In the genomic region with DNA sequence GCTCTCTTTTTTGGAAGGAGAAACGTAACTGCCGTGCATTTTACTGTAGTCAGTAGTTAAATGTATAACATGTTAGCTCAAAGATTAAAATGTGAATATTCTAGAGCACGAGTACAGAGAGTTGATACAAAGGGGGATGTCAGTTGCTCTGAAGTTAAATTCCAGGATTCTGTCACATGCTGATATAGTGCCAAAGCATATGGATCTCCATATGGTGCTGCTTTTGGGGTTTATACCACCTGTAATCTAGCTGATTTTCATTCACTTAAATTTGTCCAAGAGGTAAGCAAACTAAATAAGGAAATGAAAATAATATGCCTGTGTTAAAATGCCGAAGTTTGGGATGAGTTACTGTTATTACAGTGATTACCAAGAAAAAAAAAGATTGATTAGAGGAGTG, we compare ENCODE assay signal across 22 cellular contexts.
"Had no signal": no experiment of that assay in that cellular context is flagged by ENCODE, and none has a peak within 500 bp of the region (broad histone marks: within the 10 kb centered on the region; RNA-seq: fewer than 3 reads in every experiment).

No MANE protein-coding gene starts in this region.

- H3K9me3 ChIP-seq: MG63 had no signal

- DNase-seq: activated B cell treated with CpG ODN at 0.5 μM for 24 hours; activated CD4-positive, alpha-beta memory T cell treated with anti-CD3 and anti-CD28 coated beads for 36 hours; activated CD4-positive, alpha-beta T cell treated with anti-CD3 and anti-CD28 coated beads for 1 hour; activated CD4-positive, alpha-beta T cell treated with anti-CD3 and anti-CD28 coated beads, Interleukin-2, amount 10 ng/mL, durations not matched to agents 7 days and 5 days; activated CD8-positive, alpha-beta memory T cell treated with anti-CD3 and anti-CD28 coated beads for 24 hours; activated gamma-delta T cell; activated naive CD4-positive, alpha-beta T cell treated with anti-CD3 and anti-CD28 coated beads, Interleukin-2, amount 10 ng/mL, durations not matched to agents 7 days and 5 days; activated naive CD8-positive, alpha-beta T cell treated with anti-CD3 and anti-CD28 coated beads for 36 hours; activated T-cell treated with anti-CD3 and anti-CD28 coated beads, Interleukin-2, amount 50 U/mL, for 4 hours; MG63; MV-4-11; NCI-H1092 treated with DMSO at 0.1 percent for 48 hours; NCI-H1417 treated with DMSO at 0.1 percent for 48 hours; NCI-H187; NCI-H2081 treated with DMSO at 0.1 percent for 48 hours; NCI-H226; NCI-H748 treated with DMSO at 0.1 percent for 48 hours; SIG-M5; T-helper 17 cell; T-helper 9 cell had no signal

- H3K27me3 ChIP-seq: MG63 had no signal

- H3K4me1 Mint-ChIP-seq: activated B cell treated with CpG ODN at 0.5 μM for 24 hours; activated CD4-positive, alpha-beta T cell treated with anti-CD3 and anti-CD28 coated beads, Interleukin-2, amount 10 ng/mL, durations not matched to agents 7 days and 5 days; activated naive CD4-positive, alpha-beta T cell treated with anti-CD3 and anti-CD28 coated beads, Interleukin-2, amount 10 ng/mL, durations not matched to agents 7 days and 5 days; activated naive CD8-positive, alpha-beta T cell treated with anti-CD3 and anti-CD28 coated beads for 36 hours had no signal

- H3K27ac Mint-ChIP-seq: activated B cell treated with CpG ODN at 0.5 μM for 24 hours; activated CD4-positive, alpha-beta memory T cell treated with anti-CD3 and anti-CD28 coated beads for 36 hours; activated CD4-positive, alpha-beta T cell treated with anti-CD3 and anti-CD28 coated beads, Interleukin-2, amount 10 ng/mL, durations not matched to agents 7 days and 5 days; activated naive CD4-positive, alpha-beta T cell treated with anti-CD3 and anti-CD28 coated beads, Interleukin-2, amount 10 ng/mL, durations not matched to agents 7 days and 5 days; activated naive CD8-positive, alpha-beta T cell treated with anti-CD3 and anti-CD28 coated beads for 36 hours; activated T-helper 17 cell treated with anti-CD3 and anti-CD28 coated beads, Interleukin-2, amount 50 U/mL, for 72 hours; T-helper 17 cell had no signal

- H3K27ac ChIP-seq: coronary artery had no signal

- H3K4me3 Mint-ChIP-seq: activated B cell treated with CpG ODN at 0.5 μM for 24 hours; activated CD4-positive, alpha-beta memory T cell treated with anti-CD3 and anti-CD28 coated beads for 36 hours; activated CD4-positive, alpha-beta T cell treated with anti-CD3 and anti-CD28 coated beads, Interleukin-2, amount 10 ng/mL, durations not matched to agents 7 days and 5 days; activated naive CD4-positive, alpha-beta T cell treated with anti-CD3 and anti-CD28 coated beads, Interleukin-2, amount 10 ng/mL, durations not matched to agents 7 days and 5 days; activated naive CD8-positive, alpha-beta T cell treated with anti-CD3 and anti-CD28 coated beads for 36 hours; activated T-cell treated with anti-CD3 and anti-CD28 coated beads, Interleukin-2, amount 50 U/mL, for 4 hours; activated T-helper 17 cell treated with anti-CD3 and anti-CD28 coated beads, Interleukin-2, amount 50 U/mL, for 72 hours; T-helper 17 cell had no signal

- H3K36me3 Mint-ChIP-seq: activated CD4-positive, alpha-beta memory T cell treated with anti-CD3 and anti-CD28 coated beads for 36 hours; activated naive CD4-positive, alpha-beta T cell treated with anti-CD3 and anti-CD28 coated beads, Interleukin-2, amount 10 ng/mL, durations not matched to agents 7 days and 5 days had no signal

- H3K27me3 Mint-ChIP-seq: activated B cell treated with CpG ODN at 0.5 μM for 24 hours; activated CD4-positive, alpha-beta memory T cell treated with anti-CD3 and anti-CD28 coated beads for 36 hours; activated CD4-positive, alpha-beta T cell treated with anti-CD3 and anti-CD28 coated beads, Interleukin-2, amount 10 ng/mL, durations not matched to agents 7 days and 5 days; activated naive CD4-positive, alpha-beta T cell treated with anti-CD3 and anti-CD28 coated beads, Interleukin-2, amount 10 ng/mL, durations not matched to agents 7 days and 5 days; activated naive CD8-positive, alpha-beta T cell treated with anti-CD3 and anti-CD28 coated beads for 36 hours; activated T-helper 17 cell treated with anti-CD3 and anti-CD28 coated beads, Interleukin-2, amount 50 U/mL, for 72 hours; T-helper 17 cell had no signal

- H3K9me3 Mint-ChIP-seq: activated B cell treated with CpG ODN at 0.5 μM for 24 hours; activated CD4-positive, alpha-beta memory T cell treated with anti-CD3 and anti-CD28 coated beads for 36 hours; activated CD4-positive, alpha-beta T cell treated with anti-CD3 and anti-CD28 coated beads, Interleukin-2, amount 10 ng/mL, durations not matched to agents 7 days and 5 days; activated naive CD4-positive, alpha-beta T cell treated with anti-CD3 and anti-CD28 coated beads, Interleukin-2, amount 10 ng/mL, durations not matched to agents 7 days and 5 days; activated naive CD8-positive, alpha-beta T cell treated with anti-CD3 and anti-CD28 coated beads for 36 hours; activated T-cell treated with anti-CD3 and anti-CD28 coated beads, Interleukin-2, amount 50 U/mL, for 4 hours; activated T-helper 17 cell treated with anti-CD3 and anti-CD28 coated beads, Interleukin-2, amount 50 U/mL, for 72 hours had no signal

- ATAC-seq: activated T-cell treated with anti-CD3 and anti-CD28 coated beads, Interleukin-2, amount 50 U/mL, for 4 hours; activated T-helper 17 cell treated with anti-CD3 and anti-CD28 coated beads, Interleukin-2, amount 50 U/mL, for 72 hours; T-helper 17 cell had no signal
